ENCODE assay signal across 23 cellular contexts in the genomic region with DNA sequence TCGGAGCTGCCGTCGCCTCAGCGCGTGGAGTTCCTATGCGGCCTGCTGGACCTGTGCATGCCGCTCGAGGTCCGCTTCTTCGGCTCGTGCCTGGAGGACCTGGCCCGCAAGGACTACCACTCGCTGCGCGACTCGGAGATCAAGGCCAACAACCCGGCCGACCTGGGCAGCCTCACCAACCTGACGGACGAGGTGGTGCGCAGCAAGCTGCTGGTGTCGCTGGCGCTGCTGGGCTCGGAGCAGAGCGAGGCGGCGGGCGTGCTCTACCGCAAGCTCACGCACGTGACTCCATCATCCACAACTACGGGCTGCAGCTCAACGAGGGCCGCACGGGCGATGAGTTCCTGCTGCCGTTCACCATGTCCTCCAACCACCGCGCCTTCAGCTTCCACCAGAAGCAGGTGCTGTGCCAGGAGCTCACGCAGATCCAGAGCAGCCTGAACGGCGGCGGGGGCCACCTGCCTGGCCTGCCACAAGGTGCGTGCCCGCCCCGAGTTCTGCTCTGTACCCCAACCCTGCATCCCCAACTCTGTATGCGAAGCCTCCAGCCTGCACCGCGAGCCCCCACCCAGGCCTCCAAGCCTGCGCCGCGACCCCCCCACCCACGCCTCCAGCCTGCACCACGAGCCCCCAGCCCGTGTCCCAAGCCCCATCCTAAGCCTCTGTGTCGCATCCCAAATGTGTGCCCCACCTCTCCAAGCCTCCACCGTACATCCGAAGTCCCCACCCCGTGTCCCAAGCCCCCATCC.
DNase-seq lines count a peak whose midpoint lies in the region; ATAC-seq and TF ChIP-seq lines count a peak whose summit lies in the region.
"Had no signal": no experiment of that assay in that cellular context is flagged by ENCODE, and none has a peak within 500 bp of the region (broad histone marks: within the 10 kb centered on the region; RNA-seq: fewer than 3 reads in every experiment).

No MANE protein-coding gene starts in this region.

- no peak for TF ChIP-seq POLR2A in spleen (IDR thresholded peaks at IDR 0.05)

- CTCF ChIA-PET in SK-N-SH (lab: Yijun Ruan, JAX): no interaction called here

- H3K79me2 ChIP-seq in SK-N-SH (ENCODE audit: insufficient read depth): no peaks in the 10 kb centered on the region

- ATAC-seq in left colon: peak; percentile 11
- ATAC-seq: HCT116, K562, Panc1 had no signal

- H3K27me3 ChIP-seq in SK-N-SH (ENCODE audit: insufficient read depth): no peaks in the 10 kb centered on the region
- peaks cover 0 to 25% (median 0%) of the 10 kb centered on the region in 7 donors for H3K27me3 ChIP-seq in spleen (replicated peaks in 1 of 7)
- no peaks in the 10 kb centered on the region for H3K27me3 ChIP-seq in HAP-1 (ENCODE audit: low read depth)

- H3K4me2 ChIP-seq in SK-N-SH: peak overlapping the region; percentile 59

- H3K9me3 ChIP-seq in SK-N-SH (no peaks in the 10 kb centered on the region), spleen (peaks cover 0 to 13% (median 0%) of the 10 kb centered on the region in 8 donors), HAP-1 (peaks cover 37% of the 10 kb centered on the region)

- TF ChIP-seq CTCF in SK-N-SH (IDR thresholded peaks at IDR 0.05): no peak
- no peak for TF ChIP-seq CTCF in spleen (IDR thresholded peaks at IDR 0.05 in 8 of 11, conservative IDR thresholded peaks at IDR 0.05 in 3 of 11)

- DNase-seq in activated effector memory CD4-positive, alpha-beta T cell treated with anti-CD3 and anti-CD28 coated beads, Interleukin-2, amount 50 U/mL, for 16 hours: peak; percentile 74
- no peak for DNase-seq in activated effector memory CD4-positive, alpha-beta T cell treated with Interleukin-2 at 50 U/mL for 16 hours
- DNase-seq in SK-N-SH: peak; percentile 44
- no peak for DNase-seq in left colon
- peak; percentile 78 for DNase-seq in spleen
- DNase-seq in HAP-1 (ENCODE audit: low spot score in 2 of 2): no peak
- no peak for DNase-seq in activated T-cell treated with anti-CD3 and anti-CD28 coated beads, Interleukin-2, amount 50 U/mL, for 1 hour
- no peak for DNase-seq in NCI-H69 (lab: John Stamatoyannopoulos, UW)
- DNase-seq: 8988T; AML-193; C1 segment of cervical spinal cord; DMS53; GOT3; NCI-H1092; NCI-H1436 treated with DMSO at 0.1 percent for 48 hours; NCI-H2029 treated with DMSO at 0.1 percent for 48 hours; NCI-H226; NCI-H510A treated with DMSO at 0.1 percent for 48 hours; NCI-H774; NK-92 treated with Interleukin-12 subunit alpha and Interleukin-12 subunit beta, amount 100 ng/mL, for 24 hours had no signal

- H3K36me3 ChIP-seq in SK-N-SH (replicated peaks in 1 of 2; ENCODE audit: control insufficient read depth in 1 of 2, insufficient read depth in 2 of 2, low read length in 1 of 2) (no peaks in the 10 kb centered on the region), spleen (no peaks in the 10 kb centered on the region), HAP-1 (replicated peaks) (no peaks in the 10 kb centered on the region)

- WGBS in SK-N-SH (ENCODE audit: low lambda C conversion rate): 43% methylated on average over 30 of the region's 59 CpGs
- WGBS in spleen, 5 donors: 68 to 86% (median 85%) methylated on average over 51 to 59 of the region's 59 CpGs

- no peak overlapping the region for H2AFZ ChIP-seq in SK-N-SH (ENCODE audit: low read depth)

- intact Hi-C loops in left colon (cut with DNase I, micrococcal nuclease) (no loop called here), spleen (cut with DNase I; ENCODE audit: low total_unique reads) (no loop called here)

- no peak for TF ChIP-seq EP300 in SK-N-SH (IDR thresholded peaks at IDR 0.05; ENCODE audit: borderline replicate concordance in 1 of 2, low read depth in 1 of 2, low read length in 1 of 2)

- H3F3A ChIP-seq in SK-N-SH (replicated peaks; ENCODE audit: insufficient read depth): no peaks in the 10 kb centered on the region

- H3K27ac ChIP-seq in SK-N-SH (ENCODE audit: low read depth in 2 of 2, low read length in 1 of 2): no peak overlapping the region
- H3K27ac ChIP-seq in spleen: no peak overlapping the region

- H3K9me2 ChIP-seq in SK-N-SH: no peaks in the 10 kb centered on the region

- no peak overlapping the region for H3K9ac ChIP-seq in SK-N-SH

- H3K4me3 ChIP-seq in SK-N-SH (ENCODE audit: low read depth in 2 of 2, low read length in 1 of 2): peak overlapping the region; percentile 12 to 31; a peak in 3 of 4 replicates
- no peak overlapping the region for H3K4me3 ChIP-seq in spleen
- no peak overlapping the region for H3K4me3 ChIP-seq in HAP-1
- H3K4me3 ChIP-seq: K562 had no signal

- in situ Hi-C loops in HAP-1 (cut with MboI; ENCODE audit: low sequenced_read_pairs): no loop called here

- TF ChIP-seq RAD21 in SK-N-SH (IDR thresholded peaks at IDR 0.05; ENCODE audit: low read length): no peak

- H3K4me1 ChIP-seq in SK-N-SH (ENCODE audit: control insufficient read depth in 1 of 2, insufficient read depth in 2 of 2, low read depth in 1 of 2, low read length in 1 of 2) (peaks cover 0 to 13% of the 10 kb centered on the region in 2 experiments; a peak in 1 of 4 replicates), spleen (peaks cover 9 to 17% (median 10%) of the 10 kb centered on the region in 6 donors), HAP-1 (no peaks in the 10 kb centered on the region)

- POLR2A ChIA-PET in SK-N-SH (lab: Yijun Ruan, JAX): no interaction called here

- H4K20me1 ChIP-seq in SK-N-SH (ENCODE audit: insufficient read depth): 0 out of 2 replicates have a peak, but pooled peaks cover 3% of the 10 kb centered on the region

TF ChIP-seq in SK-N-SH, 30 proteins besides CTCF, POLR2A, EP300 and RAD21:
- TF ChIP-seq, protein P1, sequence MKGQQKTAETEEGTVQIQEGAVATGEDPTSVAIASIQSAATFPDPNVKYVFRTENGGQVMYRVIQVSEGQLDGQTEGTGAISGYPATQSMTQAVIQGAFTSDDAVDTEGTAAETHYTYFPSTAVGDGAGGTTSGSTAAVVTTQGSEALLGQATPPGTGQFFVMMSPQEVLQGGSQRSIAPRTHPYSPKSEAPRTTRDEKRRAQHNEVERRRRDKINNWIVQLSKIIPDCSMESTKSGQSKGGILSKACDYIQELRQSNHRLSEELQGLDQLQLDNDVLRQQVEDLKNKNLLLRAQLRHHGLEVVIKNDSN (IDR thresholded peaks at IDR 0.05; ENCODE audit: borderline replicate concordance, low read depth): peak; percentile 14; the same call in 1 of the 2 replicates
- TF ChIP-seq MXI1 (IDR thresholded peaks at IDR 0.05; ENCODE audit: low read depth, low read length): 0 out of 2 replicates have a peak, but pooled peaks have one; percentile 21
- no peak for TF ChIP-seq NRF1 (IDR thresholded peaks at IDR 0.05; ENCODE audit: low read depth, low read length)
- no peak for TF ChIP-seq EZH2phosphoT487 (IDR thresholded peaks at IDR 0.05; ENCODE audit: borderline replicate concordance, low read depth)
- no peak for TF ChIP-seq ELF1 (IDR thresholded peaks at IDR 0.05)

Comparison
In these comparisons a context has a peak if more than half of its experiments do, and no peak if none do; other contexts are left out.
1. DNase-seq: peak in activated effector memory CD4-positive, alpha-beta T cell treated with anti-CD3 and anti-CD28 coated beads, Interleukin-2, amount 50 U/mL, for 16 hours (single experiment), SK-N-SH (single experiment) and spleen (single experiment); none in activated effector memory CD4-positive, alpha-beta T cell treated with Interleukin-2 at 50 U/mL for 16 hours (single experiment), left colon (0 of 2), HAP-1 (0 of 2), activated T-cell treated with anti-CD3 and anti-CD28 coated beads, Interleukin-2, amount 50 U/mL, for 1 hour (single experiment) and NCI-H69 (single experiment).
2. H3K4me3 ChIP-seq: peak in SK-N-SH (2 of 2); none in spleen (0 of 8) and HAP-1 (single experiment).